Comparison of ENCODE assay signal across 21 cellular contexts in genomic region chr3:45566951-45567411, GRCh38. TPM values are rescaled to one million over a fixed set of nuclear protein-coding genes. Genes with fewer than 3 reads are reported as not detected.
DNase-seq lines count a peak whose midpoint lies in the region; ATAC-seq and TF ChIP-seq lines count a peak whose summit lies in the region.
"Had no signal": no experiment of that assay in that cellular context is flagged by ENCODE, and none has a peak within 500 bp of the region (broad histone marks: within the 10 kb centered on the region; RNA-seq: fewer than 3 reads in every experiment).

No MANE protein-coding gene starts in this region.

- intact Hi-C loops in sciatic nerve (cut with DNase I) (no loop called here), MCF 10A (cut with micrococcal nuclease) (no loop called here)
- intact Hi-C loops in CD4-positive, alpha-beta memory T cell (cut with micrococcal nuclease): no loop called here

- no peaks in the 10 kb centered on the region for H3K36me3 ChIP-seq in CD4-positive, alpha-beta memory T cell (ENCODE audit: insufficient read depth, low read length)
- H3K36me3 ChIP-seq: gastroesophageal sphincter had no signal

- H3K9me3 ChIP-seq in CD4-positive, alpha-beta memory T cell (ENCODE audit: control insufficient read depth in 1 of 2, low read length in 2 of 2): no peaks in the 10 kb centered on the region
- H3K9me3 ChIP-seq: body of pancreas had no signal

- no peaks in the 10 kb centered on the region for H3K27me3 ChIP-seq in CD4-positive, alpha-beta memory T cell (ENCODE audit: insufficient read depth, low read length)
- H3K27me3 ChIP-seq: body of pancreas, gastroesophageal sphincter had no signal

- H3K4me3 Mint-ChIP-seq in T-helper 1 cell treated with Interleukin-12 subunit alpha and Interleukin-12 subunit beta and Interleukin-4 antibody, amounts not matched to agents 30 μg/mL and 1 μg/mL, for 36 hours: peak overlapping the region; percentile 44
- peak overlapping the region in 1 of 8 donors; percentile 27 for H3K4me3 Mint-ChIP-seq in CD4-positive, alpha-beta memory T cell
- no peak overlapping the region for H3K4me3 Mint-ChIP-seq in MCF 10A (ENCODE audit: unreplicated experiment)
- H3K4me3 Mint-ChIP-seq: natural killer cell had no signal

- no peaks in the 10 kb centered on the region for H3K9me3 Mint-ChIP-seq in T-helper 1 cell treated with Interleukin-12 subunit alpha and Interleukin-12 subunit beta and Interleukin-4 antibody, amounts not matched to agents 30 μg/mL and 1 μg/mL, for 36 hours
- peaks cover 0 to 4% (median 0%) of the 10 kb centered on the region in 8 donors for H3K9me3 Mint-ChIP-seq in CD4-positive, alpha-beta memory T cell
- peaks cover 6% of the 10 kb centered on the region for H3K9me3 Mint-ChIP-seq in MCF 10A (ENCODE audit: unreplicated experiment)
- H3K9me3 Mint-ChIP-seq: natural killer cell had no signal

- no peak for DNase-seq in T-helper 1 cell
- peak; percentile 82 for DNase-seq in RPMI7951 (ENCODE audit: low read depth)
- DNase-seq in foreskin melanocyte: peak; percentile 83
- no peak for DNase-seq in sciatic nerve (ENCODE audit: low spot score)
- no peak for DNase-seq in CD4-positive, alpha-beta memory T cell
- DNase-seq in stimulated activated CD4-positive, alpha-beta T cell treated with anti-CD3 and anti-CD28 coated beads, Interleukin-4, amount 100 ng/mL, for 1 hour: no peak
- no peak for DNase-seq in MCF 10A (ENCODE audit: unreplicated experiment)
- DNase-seq: activated naive CD4-positive, alpha-beta T cell treated with anti-CD3 and anti-CD28 coated beads, Interleukin-2, amount 50 U/mL, for 16 hours; dermis blood vessel endothelial cell; natural killer cell; NCI-H1436 treated with DMSO at 0.1 percent for 48 hours; NCI-H345; NK-92 treated with Interleukin-12 subunit alpha and Interleukin-12 subunit beta, amount 100 ng/mL, for 24 hours had no signal

- POLR2A ChIA-PET in CD4-positive, alpha-beta memory T cell (lab: Charles Lee; ENCODE audit: partially characterized antibody): interaction anchor here (0.9 kb wide), 1 partner anchor 22 kb away, joined by 3 read pairs; no protein-coding TSS in a partner anchor
- POLR2A ChIA-PET in MCF 10A (lab: Yijun Ruan, JAX): no interaction called here

- BruUV-seq in MCF 10A (replicated peaks; lab: Mats Ljungman, UMichigan): no TSS peak

- peaks cover 4% of the 10 kb centered on the region for H3K36me3 Mint-ChIP-seq in T-helper 1 cell treated with Interleukin-12 subunit alpha and Interleukin-12 subunit beta and Interleukin-4 antibody, amounts not matched to agents 30 μg/mL and 1 μg/mL, for 36 hours (ENCODE audit: low read depth)
- no peaks in the 10 kb centered on the region for H3K36me3 Mint-ChIP-seq in CD4-positive, alpha-beta memory T cell
- H3K36me3 Mint-ChIP-seq in MCF 10A (ENCODE audit: insufficient read depth, unreplicated experiment): no peaks in the 10 kb centered on the region
- H3K36me3 Mint-ChIP-seq: natural killer cell had no signal

- CTCF ChIA-PET in CD4-positive, alpha-beta memory T cell (lab: Charles Lee; ENCODE audit: partially characterized antibody): no interaction called here
- CTCF ChIA-PET in MCF 10A (lab: Yijun Ruan, JAX): no interaction called here

- H3K27me3 Mint-ChIP-seq in T-helper 1 cell treated with Interleukin-12 subunit alpha and Interleukin-12 subunit beta and Interleukin-4 antibody, amounts not matched to agents 30 μg/mL and 1 μg/mL, for 36 hours (ENCODE audit: low read depth): no peaks in the 10 kb centered on the region
- no peaks in the 10 kb centered on the region for H3K27me3 Mint-ChIP-seq in CD4-positive, alpha-beta memory T cell
- no peaks in the 10 kb centered on the region for H3K27me3 Mint-ChIP-seq in MCF 10A (ENCODE audit: insufficient read depth, unreplicated experiment)
- H3K27me3 Mint-ChIP-seq: progenitor cell of endocrine pancreas had no signal

- peaks cover 12% of the 10 kb centered on the region for H3K4me1 ChIP-seq in CD4-positive, alpha-beta memory T cell (ENCODE audit: insufficient read depth, low read length)
- H3K4me1 ChIP-seq: body of pancreas, gastroesophageal sphincter had no signal

- no peak for TF ChIP-seq CTCF in MCF 10A (IDR thresholded peaks at IDR 0.05; ENCODE audit: unreplicated experiment)

- H3K4me3 ChIP-seq in CD4-positive, alpha-beta memory T cell (ENCODE audit: low read length in 2 of 2): no peak overlapping the region
- H3K4me3 ChIP-seq: body of pancreas, gastroesophageal sphincter, lung had no signal

- H3K4me1 Mint-ChIP-seq in T-helper 1 cell treated with Interleukin-12 subunit alpha and Interleukin-12 subunit beta and Interleukin-4 antibody, amounts not matched to agents 30 μg/mL and 1 μg/mL, for 36 hours (ENCODE audit: low read depth): peaks cover 39% of the 10 kb centered on the region
- peaks cover 11 to 37% (median 20%) of the 10 kb centered on the region in 4 donors for H3K4me1 Mint-ChIP-seq in CD4-positive, alpha-beta memory T cell
- H3K4me1 Mint-ChIP-seq in MCF 10A (ENCODE audit: insufficient read depth, unreplicated experiment): peaks cover 5% of the 10 kb centered on the region

- H3K27ac Mint-ChIP-seq in T-helper 1 cell treated with Interleukin-12 subunit alpha and Interleukin-12 subunit beta and Interleukin-4 antibody, amounts not matched to agents 30 μg/mL and 1 μg/mL, for 36 hours: peak overlapping the region; percentile 50
- peak overlapping the region in 2 of 7 donors; percentile 10 to 70 for H3K27ac Mint-ChIP-seq in CD4-positive, alpha-beta memory T cell
- H3K27ac Mint-ChIP-seq in MCF 10A (ENCODE audit: low read depth, unreplicated experiment): no peak overlapping the region
- H3K27ac Mint-ChIP-seq: progenitor cell of endocrine pancreas had no signal

- no peak overlapping the region for H3K27ac ChIP-seq in CD4-positive, alpha-beta memory T cell (ENCODE audit: low read depth, low read length)
- H3K27ac ChIP-seq: 22Rv1, body of pancreas, epithelial cell of prostate, gastroesophageal sphincter had no signal

- ATAC-seq in sciatic nerve: peak; percentile 31
- ATAC-seq: body of pancreas, gastroesophageal sphincter, HCT116 had no signal

RNA-seq across cellular contexts. Expression of gene LIMD1, which starts 27.6 kb away (rescaled TPM):
- 40.0 and 44.9 TPM in 2 replicates for total RNA-seq in RPMI7951 (2014; rRNA removed; shearing (Covaris generic))
- total RNA-seq in sciatic nerve (52.0 TPM), MCF 10A (2022) (25.4 and 28.2 TPM in 2 replicates)
- 10 to 100 TPM; 29.1 to 34.0 TPM for total RNA-seq in CD4-positive, alpha-beta memory T cell
- polyA plus RNA-seq in CD4-positive, alpha-beta memory T cell: 1 to 10 TPM; 2.6 to 7.5 TPM

Comparison
In these comparisons a context has a peak if more than half of its experiments do, and no peak if none do; other contexts are left out.
1. DNase-seq: peak in RPMI7951 (single experiment) and foreskin melanocyte (single experiment); none in T-helper 1 cell (0 of 5), sciatic nerve (single experiment), CD4-positive, alpha-beta memory T cell (0 of 5), stimulated activated CD4-positive, alpha-beta T cell treated with anti-CD3 and anti-CD28 coated beads, Interleukin-4, amount 100 ng/mL, for 1 hour (single experiment) and MCF 10A (single experiment).